ENCODE assay signal across 9 cellular contexts in the genomic region with DNA sequence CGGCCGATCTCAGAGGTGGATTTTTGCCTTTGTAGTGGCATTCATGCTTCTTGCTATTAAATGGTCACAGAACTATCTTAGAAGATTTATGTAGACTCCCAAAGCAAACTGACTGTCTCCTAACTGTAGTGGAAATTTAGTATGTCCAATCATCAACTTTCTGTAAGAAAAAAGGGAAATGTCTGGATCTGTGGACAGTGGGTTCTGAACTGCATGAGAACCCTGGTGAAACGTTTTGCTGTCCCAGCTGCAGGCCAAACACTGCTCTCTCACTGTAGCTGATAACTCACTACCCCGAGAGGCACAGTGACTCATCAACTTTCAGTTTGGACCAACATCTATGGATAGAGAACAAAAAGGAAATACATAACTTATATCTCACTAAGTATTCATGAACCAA.
DNase-seq lines count a peak whose midpoint lies in the region; ATAC-seq, FAIRE-seq and TF ChIP-seq lines count a peak whose summit lies in the region.
"Had no signal": no experiment of that assay in that cellular context is flagged by ENCODE, and none has a peak within 500 bp of the region (broad histone marks: within the 10 kb centered on the region; RNA-seq: fewer than 3 reads in every experiment).

No MANE protein-coding gene starts in this region.

- H3K9ac ChIP-seq in duodenal mucosa (ENCODE audit: low read depth in 1 of 2, low read length in 2 of 2): peak overlapping the region in 1 of 2 donors; percentile 5

- peaks cover 31 to 41% of the 10 kb centered on the region in 2 donors for H3K4me1 ChIP-seq in duodenal mucosa (ENCODE audit: control insufficient read depth in 1 of 2, insufficient read depth in 2 of 2, low read length in 2 of 2)

- H3K27ac ChIP-seq in duodenal mucosa (ENCODE audit: low read depth, low read length): no peak overlapping the region

- no peaks in the 10 kb centered on the region for H3K36me3 ChIP-seq in duodenal mucosa (ENCODE audit: control insufficient read depth in 1 of 2, insufficient read depth in 2 of 2, low read length in 2 of 2)

- ATAC-seq in natural killer cell treated with Interleukin-12 subunit alpha and Interleukin-12 subunit beta and Interleukin-15 and Interleukin-18, amount 100 ng/mL, for 72 hours: no peak

- no peak for FAIRE-seq in D721Med (lab: Jason Lieb, UNC)
- FAIRE-seq: TTC549 had no signal

- H3K4me1 Mint-ChIP-seq in natural killer cell treated with Interleukin-12 subunit alpha and Interleukin-12 subunit beta and Interleukin-15 and Interleukin-18, amount 100 ng/mL, for 72 hours (ENCODE audit: low read depth in 2 of 2): no peaks in the 10 kb centered on the region

- no peaks in the 10 kb centered on the region for H3K27me3 ChIP-seq in duodenal mucosa (ENCODE audit: control insufficient read depth in 1 of 2, insufficient read depth in 2 of 2, low read length in 2 of 2)

- H3K4me3 ChIP-seq in GM12865 (ENCODE audit: low read depth, low read length): peak overlapping the region; percentile 14; the same call in 1 of the 2 replicates
- no peak overlapping the region for H3K4me3 ChIP-seq in HFF-Myc (replicated peaks; ENCODE audit: low read depth, low read length)
- H3K4me3 ChIP-seq in duodenal mucosa (ENCODE audit: low read depth in 1 of 2, low read length in 2 of 2): peak overlapping the region; percentile 19 to 23

- H3K9me3 Mint-ChIP-seq in natural killer cell treated with Interleukin-12 subunit alpha and Interleukin-12 subunit beta and Interleukin-15 and Interleukin-18, amount 100 ng/mL, for 72 hours: no peaks in the 10 kb centered on the region

- H3K27ac Mint-ChIP-seq in natural killer cell treated with Interleukin-12 subunit alpha and Interleukin-12 subunit beta and Interleukin-15 and Interleukin-18, amount 100 ng/mL, for 72 hours: no peak overlapping the region

- no peaks in the 10 kb centered on the region for H3K36me3 Mint-ChIP-seq in natural killer cell treated with Interleukin-12 subunit alpha and Interleukin-12 subunit beta and Interleukin-15 and Interleukin-18, amount 100 ng/mL, for 72 hours

- no peaks in the 10 kb centered on the region for H3K9me3 ChIP-seq in duodenal mucosa (ENCODE audit: control insufficient read depth in 1 of 2, low read length in 2 of 2)

- DNase-seq in GM12865 (ENCODE audit: low read depth): peak; percentile 70
- peak; percentile 40 for DNase-seq in HFF-Myc (ENCODE audit: extremely low read depth, low read depth)
- peak; percentile 58 to 73 for DNase-seq in NCI-H526 (lab: John Stamatoyannopoulos, UW)
- DNase-seq in midbrain (lab: John Stamatoyannopoulos, UW): peak; percentile 55
- DNase-seq in natural killer cell treated with Interleukin-12 subunit alpha and Interleukin-12 subunit beta and Interleukin-15 and Interleukin-18, amount 100 ng/mL, for 72 hours (ENCODE audit: low spot score): no peak
- no peak for DNase-seq in NCI-H128 (lab: John Stamatoyannopoulos, UW; ENCODE audit: unreplicated experiment)
- no peak for DNase-seq in D721Med (ENCODE audit: insufficient read length, low spot score)

- no peak for TF ChIP-seq CTCF in GM12865 (IDR thresholded peaks at IDR 0.05; ENCODE audit: insufficient read depth, low read depth, low read length, missing control alignments)
- TF ChIP-seq CTCF in HFF-Myc (IDR thresholded peaks at IDR 0.05; ENCODE audit: low read depth, low read length, missing control alignments): no peak
- no peak for TF ChIP-seq CTCF in D721Med (IDR thresholded peaks at IDR 0.05; ENCODE audit: insufficient read depth, missing control alignments)

- no peak overlapping the region for H3K4me3 Mint-ChIP-seq in natural killer cell treated with Interleukin-12 subunit alpha and Interleukin-12 subunit beta and Interleukin-15 and Interleukin-18, amount 100 ng/mL, for 72 hours

- H3K27me3 Mint-ChIP-seq in natural killer cell treated with Interleukin-12 subunit alpha and Interleukin-12 subunit beta and Interleukin-15 and Interleukin-18, amount 100 ng/mL, for 72 hours: no peaks in the 10 kb centered on the region

Comparison
In these comparisons a context has a peak if more than half of its experiments do, and no peak if none do; other contexts are left out.
1. DNase-seq: peak in GM12865 (single experiment), HFF-Myc (single experiment), NCI-H526 (2 of 2) and midbrain (single experiment); none in natural killer cell treated with Interleukin-12 subunit alpha and Interleukin-12 subunit beta and Interleukin-15 and Interleukin-18, amount 100 ng/mL, for 72 hours (single experiment), NCI-H128 (single experiment) and D721Med (single experiment).